9 cellular contexts compared by ENCODE assay signal in genomic region chr12:48286665-48287064, GRCh38.
DNase-seq lines count a peak whose midpoint lies in the region; ATAC-seq and TF ChIP-seq lines count a peak whose summit lies in the region.
"Had no signal": no experiment of that assay in that cellular context is flagged by ENCODE, and none has a peak within 500 bp of the region (broad histone marks: within the 10 kb centered on the region; RNA-seq: fewer than 3 reads in every experiment).

No MANE protein-coding gene starts in this region.

- intact Hi-C loops in left lung (cut with DNase I), result no loop called here

- H3K4me1 Mint-ChIP-seq in CD4-positive, CD25-positive, alpha-beta regulatory T cell, result peaks cover 0 to 16% (median 10%) of the 10 kb centered on the region in 4 donors
- peaks cover 9% of the 10 kb centered on the region for H3K4me1 Mint-ChIP-seq in activated naive CD8-positive, alpha-beta T cell treated with anti-CD3 and anti-CD28 coated beads for 36 hours

- H3K9me3 Mint-ChIP-seq in CD4-positive, CD25-positive, alpha-beta regulatory T cell, result no peaks in the 10 kb centered on the region
- peaks cover 3% of the 10 kb centered on the region for H3K9me3 Mint-ChIP-seq in activated naive CD8-positive, alpha-beta T cell treated with anti-CD3 and anti-CD28 coated beads for 36 hours

- CTCF ChIA-PET in HEK293 (lab: Yijun Ruan, JAX), result interaction anchor here (0.7 to 1.1 kb wide), 7 partner anchors 9 to 739 kb away, joined by 3 to 4 read pairs (median 3); no protein-coding TSS in a partner anchor

- no peaks in the 10 kb centered on the region for H3K36me3 Mint-ChIP-seq in CD4-positive, CD25-positive, alpha-beta regulatory T cell
- peaks cover 4% of the 10 kb centered on the region for H3K36me3 Mint-ChIP-seq in activated naive CD8-positive, alpha-beta T cell treated with anti-CD3 and anti-CD28 coated beads for 36 hours

- no peak overlapping the region for H3K4me3 Mint-ChIP-seq in CD4-positive, CD25-positive, alpha-beta regulatory T cell
- no peak overlapping the region for H3K4me3 Mint-ChIP-seq in activated naive CD8-positive, alpha-beta T cell treated with anti-CD3 and anti-CD28 coated beads for 36 hours

- H3K27ac Mint-ChIP-seq in CD4-positive, CD25-positive, alpha-beta regulatory T cell, result peak overlapping the region in 2 of 3 donors; percentile 34 to 38
- H3K27ac Mint-ChIP-seq in activated naive CD8-positive, alpha-beta T cell treated with anti-CD3 and anti-CD28 coated beads for 36 hours, result peak overlapping the region; percentile 75

- H3K9me3 ChIP-seq in CD4-positive, CD25-positive, alpha-beta regulatory T cell (ENCODE audit: control insufficient read depth in 2 of 2, low read length in 2 of 2), result no peaks in the 10 kb centered on the region
- no peaks in the 10 kb centered on the region for H3K9me3 ChIP-seq in HEK293 (ENCODE audit: control insufficient read depth, insufficient read depth, low read depth, low read length)
- H3K9me3 ChIP-seq in left lung, result no peaks in the 10 kb centered on the region

- ATAC-seq in CD4-positive, CD25-positive, alpha-beta regulatory T cell (ENCODE audit: low read depth in 2 of 2), result no peak
- ATAC-seq in left lung, result peak; percentile 39
- no peak for ATAC-seq in HG03442 (IDR thresholded peaks at IDR 0.05; ENCODE audit: unreplicated experiment)

- peaks cover 19% of the 10 kb centered on the region for H3K27me3 Mint-ChIP-seq in CD4-positive, CD25-positive, alpha-beta regulatory T cell
- no peaks in the 10 kb centered on the region for H3K27me3 Mint-ChIP-seq in activated naive CD8-positive, alpha-beta T cell treated with anti-CD3 and anti-CD28 coated beads for 36 hours

- peak in 1 of 3 donors; percentile 11 for DNase-seq in CD4-positive, CD25-positive, alpha-beta regulatory T cell
- peak; percentile 2 for DNase-seq in activated naive CD8-positive, alpha-beta T cell treated with anti-CD3 and anti-CD28 coated beads for 36 hours
- DNase-seq in left lung, result no peak
- no peak for DNase-seq in NCI-H226
- DNase-seq in NCI-H2227 treated with DMSO at 0.1 percent for 48 hours (lab: John Stamatoyannopoulos, UW), result no peak
- no peak for DNase-seq in putamen (ENCODE audit: low spot score)
- DNase-seq: activated CD4-positive, alpha-beta T cell treated with anti-CD3 and anti-CD28 coated beads, Interleukin-2, amount 50 U/mL, for 48 hours had no signal

- H3K27ac ChIP-seq in CD4-positive, CD25-positive, alpha-beta regulatory T cell (ENCODE audit: insufficient read depth, low read length, poor library complexity, severe bottlenecking), result no peak overlapping the region
- H3K27ac ChIP-seq in HEK293 (ENCODE audit: extremely low read depth, low read depth, low read length) (no peak overlapping the region), left lung (no peak overlapping the region)

- peaks cover 13% of the 10 kb centered on the region for H3K27me3 ChIP-seq in CD4-positive, CD25-positive, alpha-beta regulatory T cell (ENCODE audit: control insufficient read depth, insufficient read depth, low read length)
- H3K27me3 ChIP-seq in left lung, result no peaks in the 10 kb centered on the region

- peak overlapping the region; percentile 17 for H3K4me3 ChIP-seq in CD4-positive, CD25-positive, alpha-beta regulatory T cell (ENCODE audit: low read depth, low read length)
- no peak overlapping the region for H3K4me3 ChIP-seq in HEK293 (ENCODE audit: low read depth, low read length)
- no peak overlapping the region for H3K4me3 ChIP-seq in left lung

- POLR2A ChIA-PET in HEK293 (lab: Yijun Ruan, JAX), result no interaction called here

- H3K4me1 ChIP-seq in CD4-positive, CD25-positive, alpha-beta regulatory T cell (ENCODE audit: control insufficient read depth, insufficient read depth, low read length, poor library complexity, severe bottlenecking), result peaks cover 10% of the 10 kb centered on the region
- H3K4me1 ChIP-seq in HEK293 (ENCODE audit: control insufficient read depth, insufficient read depth, low read length) (no peaks in the 10 kb centered on the region), left lung (no peaks in the 10 kb centered on the region)

- TF ChIP-seq CTCF in HEK293 (tag by site-specific recombination; IDR thresholded peaks at IDR 0.05), result no peak
- TF ChIP-seq CTCF in left lung (IDR thresholded peaks at IDR 0.05), result no peak

- H3K36me3 ChIP-seq in CD4-positive, CD25-positive, alpha-beta regulatory T cell (ENCODE audit: control insufficient read depth, insufficient read depth, low read length), result no peaks in the 10 kb centered on the region
- H3K36me3 ChIP-seq in HEK293 (ENCODE audit: control insufficient read depth in 2 of 2, insufficient read depth in 1 of 2, low read length in 2 of 2), result no peaks in the 10 kb centered on the region
- no peaks in the 10 kb centered on the region for H3K36me3 ChIP-seq in left lung

TF ChIP-seq in HEK293, 187 proteins besides CTCF, POLR2A, EP300 and RAD21:
- TF ChIP-seq ZNF394 (tag by site-specific recombination; IDR thresholded peaks at IDR 0.05; ENCODE audit: borderline replicate concordance) (no peak), SP7 (tag by site-specific recombination; IDR thresholded peaks at IDR 0.05) (no peak), ZNF654 (tag by site-specific recombination; IDR thresholded peaks at IDR 0.05; ENCODE audit: low read depth) (0 out of 2 replicates have a peak, but pooled peaks have one; percentile 3)
